In the genomic region with DNA sequence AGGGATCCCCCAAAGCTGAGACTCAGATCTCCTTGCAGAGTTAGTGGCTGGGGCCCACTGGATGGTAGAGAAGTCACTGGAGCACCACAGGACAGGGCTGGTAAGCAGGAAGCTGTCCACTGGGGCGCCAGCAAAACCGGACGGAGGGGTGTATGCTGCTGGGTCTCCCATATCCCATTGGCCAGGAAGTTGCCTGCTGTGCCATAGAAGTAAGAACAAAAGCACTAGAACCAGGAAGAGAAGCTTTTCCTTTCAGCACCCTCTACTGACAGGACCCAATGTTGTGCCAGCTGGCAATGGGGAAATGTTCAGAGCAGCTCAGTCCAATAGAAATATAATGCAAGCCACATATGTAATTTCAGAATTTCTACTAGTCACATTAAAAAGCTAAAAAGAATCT, we compare ENCODE assay signal across 9 cellular contexts.
A peak's percentile ranks its signal among the peaks of the same experiment; 100 is the strongest.
DNase-seq lines count a peak whose midpoint lies in the region; ATAC-seq and TF ChIP-seq lines count a peak whose summit lies in the region.
"Had no signal": no experiment of that assay in that cellular context is flagged by ENCODE, and none has a peak within 500 bp of the region (broad histone marks: within the 10 kb centered on the region; RNA-seq: fewer than 3 reads in every experiment).

No MANE protein-coding gene starts in this region.

- peak; percentile 96 for DNase-seq in NCI-H69 (lab: John Stamatoyannopoulos, UW)
- peak; percentile 11 to 23 for DNase-seq in fibroblast of lung (ENCODE audit: low read depth in 2 of 2)
- DNase-seq in renal cortical epithelial cell (ENCODE audit: low read depth) = peak; percentile 44
- DNase-seq in activated CD4-positive, alpha-beta T cell treated with anti-CD3 and anti-CD28 coated beads, Interleukin-2, amount 50 U/mL, for 48 hours = no peak
- DNase-seq in psoas muscle = no peak
- no peak for DNase-seq in AG08396 (ENCODE audit: low spot score)

- H3K9me3 ChIP-seq in HEK293 (ENCODE audit: control insufficient read depth, insufficient read depth, low read depth, low read length) (no peaks in the 10 kb centered on the region), fibroblast of lung (ENCODE audit: control insufficient read depth, insufficient read depth, low read depth, low read length) (no peaks in the 10 kb centered on the region), psoas muscle (no peaks in the 10 kb centered on the region)

- peaks cover 3% of the 10 kb centered on the region for H3K27me3 ChIP-seq in fibroblast of lung (ENCODE audit: control insufficient read depth, insufficient read depth, low read length)
- no peaks in the 10 kb centered on the region for H3K27me3 ChIP-seq in psoas muscle (ENCODE audit: insufficient read depth in 3 of 3, low read length in 2 of 3)

- H3K27ac ChIP-seq in HEK293 (ENCODE audit: extremely low read depth, low read depth, low read length) (no peak overlapping the region), fibroblast of lung (ENCODE audit: insufficient read depth, low read length) (no peak overlapping the region), psoas muscle (no peak overlapping the region)

- no peak for ATAC-seq in psoas muscle
- no peak for ATAC-seq in HG03520 (IDR thresholded peaks at IDR 0.05; ENCODE audit: unreplicated experiment)

- POLR2A ChIA-PET in HEK293 (lab: Yijun Ruan, JAX) = no interaction called here

- intact Hi-C loops in psoas muscle (cut with DNase I) = no loop called here

- H4K20me1 ChIP-seq in fibroblast of lung (ENCODE audit: control insufficient read depth, extremely low read depth, insufficient read depth, low read length) = no peaks in the 10 kb centered on the region

- CTCF ChIA-PET in HEK293 (lab: Yijun Ruan, JAX) = interaction anchor here (1.2 to 1.4 kb wide), 3 partner anchors 13 to 174 kb away, joined by 4 to 7 read pairs (median 4); no protein-coding TSS in a partner anchor

- no peaks in the 10 kb centered on the region for H3K79me2 ChIP-seq in fibroblast of lung (ENCODE audit: control insufficient read depth, insufficient read depth, low read length)

- H3K9ac ChIP-seq in fibroblast of lung (ENCODE audit: insufficient read depth, low read length) = no peak overlapping the region

- 43 to 54% (median 48%) methylated on average over 3 of the region's 3 CpGs for WGBS in psoas muscle, 3 donors

- H3K4me3 ChIP-seq in HEK293 (ENCODE audit: low read depth, low read length) = no peak overlapping the region
- H3K4me3 ChIP-seq in fibroblast of lung (replicated peaks in 1 of 4; ENCODE audit: control extremely low read depth in 1 of 4, insufficient read depth in 1 of 4, low read depth in 3 of 4, low read length in 4 of 4) = no peak overlapping the region
- no peak overlapping the region for H3K4me3 ChIP-seq in psoas muscle
- H3K4me3 ChIP-seq: smooth muscle cell had no signal

- TF ChIP-seq CTCF in HEK293 (tag by site-specific recombination; IDR thresholded peaks at IDR 0.05) (no peak), fibroblast of lung (conservative IDR thresholded peaks at IDR 0.05 in 1 of 2, IDR thresholded peaks at IDR 0.05 in 1 of 2; ENCODE audit: low read depth in 1 of 2, low read length in 2 of 2) (peak in 1 of 2 donors; percentile 8), psoas muscle (IDR thresholded peaks at IDR 0.05) (no peak)

- H3K36me3 ChIP-seq in HEK293 (ENCODE audit: control insufficient read depth in 2 of 2, insufficient read depth in 1 of 2, low read length in 2 of 2) (no peaks in the 10 kb centered on the region), fibroblast of lung (ENCODE audit: control insufficient read depth, insufficient read depth, low read length) (no peaks in the 10 kb centered on the region), psoas muscle (ENCODE audit: insufficient read depth in 1 of 2, low read depth in 1 of 2) (no peaks in the 10 kb centered on the region)

- H3K4me2 ChIP-seq in fibroblast of lung (ENCODE audit: extremely low read depth, insufficient read depth, low read length) = no peak overlapping the region
- H3K4me2 ChIP-seq: smooth muscle cell had no signal

- no peaks in the 10 kb centered on the region; the same call in 1 of the 2 replicates for H3K4me1 ChIP-seq in HEK293 (ENCODE audit: control insufficient read depth, insufficient read depth, low read length)
- no peaks in the 10 kb centered on the region for H3K4me1 ChIP-seq in fibroblast of lung (ENCODE audit: control insufficient read depth, extremely low read depth, insufficient read depth, low read length)
- H3K4me1 ChIP-seq in psoas muscle = no peaks in the 10 kb centered on the region

- H2AFZ ChIP-seq in fibroblast of lung (ENCODE audit: low read length) = no peak overlapping the region

TF ChIP-seq in HEK293, 187 proteins besides CTCF, POLR2A, EP300 and RAD21:
- TF ChIP-seq, protein P1, sequence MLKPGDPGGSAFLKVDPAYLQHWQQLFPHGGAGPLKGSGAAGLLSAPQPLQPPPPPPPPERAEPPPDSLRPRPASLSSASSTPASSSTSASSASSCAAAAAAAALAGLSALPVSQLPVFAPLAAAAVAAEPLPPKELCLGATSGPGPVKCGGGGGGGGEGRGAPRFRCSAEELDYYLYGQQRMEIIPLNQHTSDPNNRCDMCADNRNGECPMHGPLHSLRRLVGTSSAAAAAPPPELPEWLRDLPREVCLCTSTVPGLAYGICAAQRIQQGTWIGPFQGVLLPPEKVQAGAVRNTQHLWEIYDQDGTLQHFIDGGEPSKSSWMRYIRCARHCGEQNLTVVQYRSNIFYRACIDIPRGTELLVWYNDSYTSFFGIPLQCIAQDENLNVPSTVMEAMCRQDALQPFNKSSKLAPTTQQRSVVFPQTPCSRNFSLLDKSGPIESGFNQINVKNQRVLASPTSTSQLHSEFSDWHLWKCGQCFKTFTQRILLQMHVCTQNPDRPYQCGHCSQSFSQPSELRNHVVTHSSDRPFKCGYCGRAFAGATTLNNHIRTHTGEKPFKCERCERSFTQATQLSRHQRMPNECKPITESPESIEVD (tag by site-specific recombination; IDR thresholded peaks at IDR 0.05) = no peak
- TF ChIP-seq, protein P2, sequence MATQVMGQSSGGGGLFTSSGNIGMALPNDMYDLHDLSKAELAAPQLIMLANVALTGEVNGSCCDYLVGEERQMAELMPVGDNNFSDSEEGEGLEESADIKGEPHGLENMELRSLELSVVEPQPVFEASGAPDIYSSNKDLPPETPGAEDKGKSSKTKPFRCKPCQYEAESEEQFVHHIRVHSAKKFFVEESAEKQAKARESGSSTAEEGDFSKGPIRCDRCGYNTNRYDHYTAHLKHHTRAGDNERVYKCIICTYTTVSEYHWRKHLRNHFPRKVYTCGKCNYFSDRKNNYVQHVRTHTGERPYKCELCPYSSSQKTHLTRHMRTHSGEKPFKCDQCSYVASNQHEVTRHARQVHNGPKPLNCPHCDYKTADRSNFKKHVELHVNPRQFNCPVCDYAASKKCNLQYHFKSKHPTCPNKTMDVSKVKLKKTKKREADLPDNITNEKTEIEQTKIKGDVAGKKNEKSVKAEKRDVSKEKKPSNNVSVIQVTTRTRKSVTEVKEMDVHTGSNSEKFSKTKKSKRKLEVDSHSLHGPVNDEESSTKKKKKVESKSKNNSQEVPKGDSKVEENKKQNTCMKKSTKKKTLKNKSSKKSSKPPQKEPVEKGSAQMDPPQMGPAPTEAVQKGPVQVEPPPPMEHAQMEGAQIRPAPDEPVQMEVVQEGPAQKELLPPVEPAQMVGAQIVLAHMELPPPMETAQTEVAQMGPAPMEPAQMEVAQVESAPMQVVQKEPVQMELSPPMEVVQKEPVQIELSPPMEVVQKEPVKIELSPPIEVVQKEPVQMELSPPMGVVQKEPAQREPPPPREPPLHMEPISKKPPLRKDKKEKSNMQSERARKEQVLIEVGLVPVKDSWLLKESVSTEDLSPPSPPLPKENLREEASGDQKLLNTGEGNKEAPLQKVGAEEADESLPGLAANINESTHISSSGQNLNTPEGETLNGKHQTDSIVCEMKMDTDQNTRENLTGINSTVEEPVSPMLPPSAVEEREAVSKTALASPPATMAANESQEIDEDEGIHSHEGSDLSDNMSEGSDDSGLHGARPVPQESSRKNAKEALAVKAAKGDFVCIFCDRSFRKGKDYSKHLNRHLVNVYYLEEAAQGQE (tag by site-specific recombination; IDR thresholded peaks at IDR 0.05) = 0 out of 2 replicates have a peak, but pooled peaks have one; percentile 27
- TF ChIP-seq ZNF341 (tag by site-specific recombination; IDR thresholded peaks at IDR 0.05; ENCODE audit: low read depth) (peak; percentile 59), KLF8 (tag by site-specific recombination; IDR thresholded peaks at IDR 0.05) (no peak), ZNF114 (tag by site-specific recombination; IDR thresholded peaks at IDR 0.05) (no peak), ZIC2 (tag by site-specific recombination; IDR thresholded peaks at IDR 0.05) (peak; percentile 35), KLF7 (tag by site-specific recombination; IDR thresholded peaks at IDR 0.05; ENCODE audit: borderline replicate concordance) (no peak), ZNF596 (tag by site-specific recombination; IDR thresholded peaks at IDR 0.05) (no peak), ZNF654 (tag by site-specific recombination; IDR thresholded peaks at IDR 0.05; ENCODE audit: low read depth) (peak; percentile 46)
- TF ChIP-seq, protein P3, sequence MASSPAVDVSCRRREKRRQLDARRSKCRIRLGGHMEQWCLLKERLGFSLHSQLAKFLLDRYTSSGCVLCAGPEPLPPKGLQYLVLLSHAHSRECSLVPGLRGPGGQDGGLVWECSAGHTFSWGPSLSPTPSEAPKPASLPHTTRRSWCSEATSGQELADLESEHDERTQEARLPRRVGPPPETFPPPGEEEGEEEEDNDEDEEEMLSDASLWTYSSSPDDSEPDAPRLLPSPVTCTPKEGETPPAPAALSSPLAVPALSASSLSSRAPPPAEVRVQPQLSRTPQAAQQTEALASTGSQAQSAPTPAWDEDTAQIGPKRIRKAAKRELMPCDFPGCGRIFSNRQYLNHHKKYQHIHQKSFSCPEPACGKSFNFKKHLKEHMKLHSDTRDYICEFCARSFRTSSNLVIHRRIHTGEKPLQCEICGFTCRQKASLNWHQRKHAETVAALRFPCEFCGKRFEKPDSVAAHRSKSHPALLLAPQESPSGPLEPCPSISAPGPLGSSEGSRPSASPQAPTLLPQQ (tag by site-specific recombination; IDR thresholded peaks at IDR 0.05) = peak; percentile 48; the same call in 1 of the 2 replicates
TF ChIP-seq in HEK293: peak in this region for 5.

Comparison
In these comparisons a context has a peak if more than half of its experiments do, and no peak if none do; other contexts are left out.
1. DNase-seq: peak in NCI-H69 (single experiment), fibroblast of lung (2 of 2) and renal cortical epithelial cell (single experiment); none in activated CD4-positive, alpha-beta T cell treated with anti-CD3 and anti-CD28 coated beads, Interleukin-2, amount 50 U/mL, for 48 hours (0 of 2), psoas muscle (0 of 2) and AG08396 (single experiment).